ENCODE assay signal across 1 cellular context in genomic region chr12:103957865-103958388, GRCh38.
A peak's percentile ranks its signal among the peaks of the same experiment; 100 is the strongest.
TF ChIP-seq lines count a peak whose summit lies in the region.

No MANE protein-coding gene starts in this region.

TF ChIP-seq in WTC11, 78 proteins besides CTCF, POLR2A, EP300 and RAD21 (continued from another document):
- TF ChIP-seq PRDM15 (CRISPR knock-in tag; IDR thresholded peaks at IDR 0.05) (no peak), ZNF121 (CRISPR knock-in tag; IDR thresholded peaks at IDR 0.05) (peak; percentile 72; the same call in 1 of the 2 replicates)
